In the genomic region with DNA sequence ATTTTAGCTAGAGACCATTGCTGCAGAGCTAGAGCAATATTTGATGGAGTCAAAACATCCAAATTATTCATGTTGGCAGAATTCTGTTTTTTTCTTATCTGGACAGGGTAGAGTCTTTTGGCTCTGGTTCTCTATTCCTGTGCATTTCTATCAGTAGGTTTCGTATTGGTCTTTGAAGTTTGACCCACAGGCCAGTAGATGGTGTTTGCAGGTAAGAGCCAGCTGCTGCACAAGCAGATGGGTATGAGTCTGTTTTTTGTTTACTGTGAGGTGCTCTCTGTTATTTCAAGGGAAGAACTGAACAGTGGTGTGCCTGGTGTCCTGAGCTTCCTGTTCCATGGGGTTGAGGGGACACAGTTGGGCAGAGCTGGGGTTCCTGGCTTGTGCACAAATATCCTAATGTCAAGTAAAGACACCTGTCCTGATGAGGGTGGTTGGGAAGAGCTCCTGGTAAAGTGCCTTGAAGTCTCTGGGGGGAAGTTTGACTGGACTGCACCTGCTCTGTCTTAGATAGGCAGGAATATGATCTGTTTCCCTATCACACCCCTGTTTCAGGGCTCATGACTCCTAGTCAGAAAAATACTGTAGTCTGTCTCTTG, we compare ENCODE assay signal across 16 cellular contexts. TPM values are rescaled to one million over a fixed set of nuclear protein-coding genes. Genes with fewer than 3 reads are reported as not detected.
DNase-seq lines count a peak whose midpoint lies in the region; ATAC-seq and TF ChIP-seq lines count a peak whose summit lies in the region.
"Had no signal": no experiment of that assay in that cellular context is flagged by ENCODE, and none has a peak within 500 bp of the region (broad histone marks: within the 10 kb centered on the region; RNA-seq: fewer than 3 reads in every experiment).

No MANE protein-coding gene starts in this region.

- DNase-seq in GM10248 (ENCODE audit: extremely low spot score) (no peak), SK-MEL-5 (ENCODE audit: low read depth, low spot score) (peak; percentile 26), iPS DF 4.7 (ENCODE audit: extremely low read depth, low spot score) (peak; percentile 0), superior temporal gyrus (ENCODE audit: extremely low spot score) (no peak), NCI-H2196 treated with DMSO at 0.1 percent for 48 hours (lab: John Stamatoyannopoulos, UW; ENCODE audit: unreplicated experiment) (no peak)
- DNase-seq in Jurkat, Clone E6-1 (ENCODE audit: low read depth, low spot score) = peak; percentile 37
- DNase-seq: activated CD8-positive, alpha-beta T cell treated with anti-CD3 and anti-CD28 coated beads, Interleukin-2, amount 10 ng/mL, durations not matched to agents 7 days and 5 days; foreskin melanocyte; NCI-H1105; NCI-H510A; SJCRH30 had no signal

- CTCF ChIA-PET in GM10248 (lab: Yijun Ruan, JAX) = interaction anchor here (1.2 to 1.6 kb wide), 2 partner anchors 14 to 353 kb away, joined by 4 to 7 read pairs; no protein-coding TSS in a partner anchor

- TF ChIP-seq CTCF in GM10248 (IDR thresholded peaks at IDR 0.05; ENCODE audit: control extremely low read depth, extremely low read depth, low read depth, missing control alignments) = peak; percentile 49

- no peak overlapping the region for H3K4me3 ChIP-seq in Jurkat, Clone E6-1 (ENCODE audit: low read length)
- H3K4me3 ChIP-seq: BLaER1, SJCRH30, smooth muscle cell had no signal

- POLR2A ChIA-PET in GM10248 (lab: Yijun Ruan, JAX) = no interaction called here

- in situ Hi-C loops in SK-MEL-5 (cut with HindIII; ENCODE audit: low pct_unique_long_range_greater_than_20kb, low sequenced_read_pairs) = no loop called here

- no peak for ATAC-seq in GM18907 (IDR thresholded peaks at IDR 0.05; ENCODE audit: unreplicated experiment)
- ATAC-seq in HG02840 (IDR thresholded peaks at IDR 0.05; ENCODE audit: low FRiP score, unreplicated experiment) = no peak
- ATAC-seq: activated CD8-positive, alpha-beta T cell treated with anti-CD3 and anti-CD28 coated beads, Interleukin-2, amount 10 ng/mL, durations not matched to agents 7 days and 5 days had no signal

RNA-seq across cellular contexts. Expression of a gene that starts 34.0 kb away (rescaled TPM):
- not detected for polyA plus RNA-seq in Jurkat, Clone E6-1 (2012; ENCODE audit: insufficient read depth, insufficient read length)
- not detected in 2 replicates for total RNA-seq in SK-MEL-5 (2014; rRNA removed; shearing (Covaris generic))
- not detected in 2 replicates for polyA plus RNA-seq in SK-MEL-5 (2015; cell fraction: cytosol; rRNA removed)
- not detected in 2 replicates for polyA plus RNA-seq in SK-MEL-5 (2015; cell fraction: nucleus; rRNA removed)
- total RNA-seq: activated CD8-positive, alpha-beta T cell treated with anti-CD3 and anti-CD28 coated beads, Interleukin-2, amount 10 ng/mL, durations not matched to agents 7 days and 5 days; HT1080; SJCRH30; smooth muscle cell had no signal
- polyA plus RNA-seq: smooth muscle cell had no signal

Comparison
In these comparisons a context has a peak if more than half of its experiments do, and no peak if none do; other contexts are left out.
1. DNase-seq: peak in Jurkat, Clone E6-1 (single experiment), SK-MEL-5 (single experiment) and iPS DF 4.7 (single experiment); none in GM10248 (single experiment), superior temporal gyrus (single experiment) and NCI-H2196 treated with DMSO at 0.1 percent for 48 hours (single experiment).